Comparison of ENCODE assay signal across 1 cellular context in genomic region chr10:74823791-74824183, GRCh38.
TF ChIP-seq lines count a peak whose summit lies in the region.

No MANE protein-coding gene starts in this region.

TF ChIP-seq in HEK293, 187 proteins besides CTCF, POLR2A, EP300 and RAD21 (continued from another document):
- 0 out of 2 replicates have a peak, but pooled peaks have one; percentile 42 for TF ChIP-seq TSHZ1 (tag by site-specific recombination; IDR thresholded peaks at IDR 0.05; ENCODE audit: borderline replicate concordance)
- no peak for TF ChIP-seq GLIS2 (tag by site-specific recombination; IDR thresholded peaks at IDR 0.05)
- TF ChIP-seq TRIM28 (IDR thresholded peaks at IDR 0.05; ENCODE audit: borderline replicate concordance, low read length) = peak; percentile 11; the same call in 1 of the 2 replicates
- no peak for TF ChIP-seq SCRT2 (tag by site-specific recombination; IDR thresholded peaks at IDR 0.05)
- TF ChIP-seq ZNF843 (tag by site-specific recombination; IDR thresholded peaks at IDR 0.05) = peak; percentile 97
- no peak for TF ChIP-seq ZNF140 (tag by site-specific recombination; IDR thresholded peaks at IDR 0.05)
- no peak for TF ChIP-seq ZNF175 (tag by site-specific recombination; IDR thresholded peaks at IDR 0.05)
- TF ChIP-seq ZNF157 (tag by site-specific recombination; IDR thresholded peaks at IDR 0.05) = no peak
- TF ChIP-seq ZFP37 (tag by site-specific recombination; IDR thresholded peaks at IDR 0.05) = no peak
- no peak for TF ChIP-seq ZNF19 (tag by site-specific recombination; IDR thresholded peaks at IDR 0.05; ENCODE audit: low read depth)
- no peak for TF ChIP-seq ZNF76 (tag by site-specific recombination; IDR thresholded peaks at IDR 0.05; ENCODE audit: borderline replicate concordance, low read depth)
- TF ChIP-seq ZNF114 (tag by site-specific recombination; IDR thresholded peaks at IDR 0.05) = no peak
- TF ChIP-seq FEZF1 (tag by site-specific recombination; IDR thresholded peaks at IDR 0.05) = peak; percentile 93
- no peak for TF ChIP-seq ZNF548 (tag by site-specific recombination; IDR thresholded peaks at IDR 0.05)
- no peak for TF ChIP-seq PBX3 (CRISPR knock-in tag; IDR thresholded peaks at IDR 0.05)
- peak; percentile 52; the same call in 1 of the 2 replicates for TF ChIP-seq KLF10 (tag by site-specific recombination; IDR thresholded peaks at IDR 0.05)
- TF ChIP-seq HIC1 (tag by site-specific recombination; IDR thresholded peaks at IDR 0.05) = no peak
- no peak for TF ChIP-seq ZNF48 (tag by site-specific recombination; IDR thresholded peaks at IDR 0.05)
- TF ChIP-seq ZNF211 (tag by site-specific recombination; IDR thresholded peaks at IDR 0.05; ENCODE audit: low read depth) = no peak
- no peak for TF ChIP-seq ZNF311 (tag by site-specific recombination; IDR thresholded peaks at IDR 0.05; ENCODE audit: borderline replicate concordance)
- TF ChIP-seq ZNF148 (tag by site-specific recombination; IDR thresholded peaks at IDR 0.05; ENCODE audit: borderline replicate concordance) = no peak
- TF ChIP-seq ZNF692 (tag by site-specific recombination; IDR thresholded peaks at IDR 0.05) = no peak
- TF ChIP-seq ZNF416 (tag by site-specific recombination; IDR thresholded peaks at IDR 0.05) = no peak
- TF ChIP-seq ZBTB17 (tag by site-specific recombination; IDR thresholded peaks at IDR 0.05) = no peak
- no peak for TF ChIP-seq ZFP69B (tag by site-specific recombination; IDR thresholded peaks at IDR 0.05)
- 0 out of 2 replicates have a peak, but pooled peaks have one; percentile 10 for TF ChIP-seq ZNF596 (tag by site-specific recombination; IDR thresholded peaks at IDR 0.05)
TF ChIP-seq in HEK293: peak in this region for 33.
